In genomic region chr6:13698715-13699114, GRCh38 we compare ENCODE assay signal across 15 cellular contexts. TPM values are rescaled to one million over a fixed set of nuclear protein-coding genes. Genes with fewer than 3 reads are reported as not detected.
A peak's percentile ranks its signal among the peaks of the same experiment; 100 is the strongest.
DNase-seq lines count a peak whose midpoint lies in the region; ATAC-seq and TF ChIP-seq lines count a peak whose summit lies in the region.
"Had no signal": no experiment of that assay in that cellular context is flagged by ENCODE, and none has a peak within 500 bp of the region (broad histone marks: within the 10 kb centered on the region; RNA-seq: fewer than 3 reads in every experiment).

No MANE protein-coding gene starts in this region.

- DNase-seq in GM23338 (ENCODE audit: low spot score) (peak; percentile 45), left lobe of liver (ENCODE audit: low spot score) (no peak), smooth muscle cell (lab: John Stamatoyannopoulos, UW; ENCODE audit: unreplicated experiment) (no peak), dorsolateral prefrontal cortex (no peak)
- DNase-seq: BE2C; CD8-positive, alpha-beta T cell; COR-L47; DND-41; GDM1; H9 had no signal

- H3F3A ChIP-seq in GM23338 (replicated peaks; ENCODE audit: low read depth) (no peaks in the 10 kb centered on the region), Loucy (ENCODE audit: low read depth) (no peaks in the 10 kb centered on the region), smooth muscle cell (ENCODE audit: low read depth) (peaks cover 19% of the 10 kb centered on the region)

- H3K4me3 ChIP-seq in GM23338 (no peak overlapping the region), Loucy (ENCODE audit: low read length, poor library complexity, severe bottlenecking) (no peak overlapping the region), smooth muscle cell (no peak overlapping the region), dorsolateral prefrontal cortex (no peak overlapping the region)
- H3K4me3 ChIP-seq: A549 had no signal

- H3K4me1 ChIP-seq in GM23338 (ENCODE audit: insufficient read depth) (peaks cover 26% of the 10 kb centered on the region), Loucy (ENCODE audit: insufficient read depth, low read length, poor library complexity, severe bottlenecking) (peaks cover 46% of the 10 kb centered on the region), smooth muscle cell (ENCODE audit: low read depth) (peaks cover 23% of the 10 kb centered on the region)
- H3K4me1 ChIP-seq: BE2C had no signal

- H3K36me3 Mint-ChIP-seq in GM23338 (ENCODE audit: low read depth), result no peaks in the 10 kb centered on the region

- H3K27me3 ChIP-seq in GM23338 (ENCODE audit: insufficient read depth), result no peaks in the 10 kb centered on the region
- no peaks in the 10 kb centered on the region for H3K27me3 ChIP-seq in Loucy (ENCODE audit: insufficient read depth, low read length, poor library complexity, severe bottlenecking)
- no peaks in the 10 kb centered on the region for H3K27me3 ChIP-seq in smooth muscle cell (ENCODE audit: low read depth)
- H3K27me3 ChIP-seq in dorsolateral prefrontal cortex, result no peaks in the 10 kb centered on the region
- H3K27me3 ChIP-seq: BE2C had no signal

- no peak overlapping the region; the same call in 1 of the 2 replicates for H3K4me2 ChIP-seq in GM23338
- H3K4me2 ChIP-seq in Loucy (ENCODE audit: low read depth, low read length, poor library complexity, severe bottlenecking), result peak overlapping the region; percentile 51
- peak overlapping the region; percentile 62 for H3K4me2 ChIP-seq in smooth muscle cell
- H3K4me2 ChIP-seq: A549 had no signal

- intact Hi-C loops in dorsolateral prefrontal cortex (cut with DNase I), result no loop called here

- H2AFZ ChIP-seq in GM23338, result no peak overlapping the region
- no peak overlapping the region for H2AFZ ChIP-seq in Loucy (ENCODE audit: low read length)
- no peak overlapping the region for H2AFZ ChIP-seq in smooth muscle cell (ENCODE audit: low read depth)

- WGBS in smooth muscle cell (ENCODE audit: low lambda C conversion rate), result 93% methylated on average over 5 of the region's 5 CpGs

- no peak for TF ChIP-seq CTCF in GM23338 (conservative IDR thresholded peaks at IDR 0.05; ENCODE audit: low read depth in 2 of 2)
- no peak for TF ChIP-seq CTCF in Loucy (conservative IDR thresholded peaks at IDR 0.05; ENCODE audit: low read length)
- no peak for TF ChIP-seq CTCF in smooth muscle cell (IDR thresholded peaks at IDR 0.05; ENCODE audit: borderline replicate concordance, insufficient read depth, poor library complexity, severe bottlenecking)
- TF ChIP-seq CTCF in dorsolateral prefrontal cortex (IDR thresholded peaks at IDR 0.05 in 54 of 56, conservative IDR thresholded peaks at IDR 0.05 in 2 of 56; ENCODE audit: low read depth in 1 of 56, partially characterized antibody in 56 of 56), result no peak

- H3K9me3 Mint-ChIP-seq in GM23338, result no peaks in the 10 kb centered on the region
- H3K9me3 Mint-ChIP-seq: CD8-positive, alpha-beta T cell; H9 had no signal

- H3K9me2 ChIP-seq in GM23338 (ENCODE audit: insufficient read depth), result no peaks in the 10 kb centered on the region
- no peaks in the 10 kb centered on the region for H3K9me2 ChIP-seq in Loucy (replicated peaks; ENCODE audit: low read depth, low read length)

- H3K79me2 ChIP-seq in GM23338 (replicated peaks; ENCODE audit: insufficient read depth) (peaks cover 96% of the 10 kb centered on the region), Loucy (ENCODE audit: insufficient read depth, low read length) (peaks cover 100% of the 10 kb centered on the region), smooth muscle cell (ENCODE audit: low read depth) (peaks cover 91% of the 10 kb centered on the region)

- H3K4me1 Mint-ChIP-seq in GM23338, result peaks cover 42% of the 10 kb centered on the region

- H3K4me3 Mint-ChIP-seq in GM23338, result no peak overlapping the region
- H3K4me3 Mint-ChIP-seq: CD8-positive, alpha-beta T cell; H9 had no signal

- no peaks in the 10 kb centered on the region for H3K36me3 ChIP-seq in GM23338 (ENCODE audit: insufficient read depth)
- H3K36me3 ChIP-seq in Loucy (ENCODE audit: insufficient read depth, low read length), result peaks cover 33% of the 10 kb centered on the region; the same call in 1 of the 2 replicates
- no peaks in the 10 kb centered on the region for H3K36me3 ChIP-seq in smooth muscle cell (ENCODE audit: low read depth)
- H3K36me3 ChIP-seq: BE2C had no signal

- ATAC-seq in GM23338 (peak; percentile 44; the same call in 1 of the 3 replicates), left lobe of liver (peak; percentile 22), GM21381 (IDR thresholded peaks at IDR 0.05; ENCODE audit: unreplicated experiment) (no peak), GM21367 (IDR thresholded peaks at IDR 0.05; ENCODE audit: unreplicated experiment) (no peak)
- ATAC-seq: A549; CD8-positive, alpha-beta T cell had no signal

- H3K27ac ChIP-seq in GM23338 (ENCODE audit: low read depth), result no peak overlapping the region
- H3K27ac ChIP-seq in smooth muscle cell (ENCODE audit: low read depth), result peak overlapping the region; percentile 32
- no peak overlapping the region for H3K27ac ChIP-seq in dorsolateral prefrontal cortex
- H3K27ac ChIP-seq: A549, C4-2B had no signal

- H3K27ac Mint-ChIP-seq in GM23338, result no peak overlapping the region

- peaks cover 2% of the 10 kb centered on the region for H3K27me3 Mint-ChIP-seq in GM23338 (ENCODE audit: insufficient read depth, low read depth, poor library complexity)

- peaks cover 24% of the 10 kb centered on the region for H4K20me1 ChIP-seq in GM23338 (replicated peaks; ENCODE audit: insufficient read depth)
- peaks cover 83% of the 10 kb centered on the region for H4K20me1 ChIP-seq in Loucy (ENCODE audit: insufficient read depth, low read length, poor library complexity, severe bottlenecking)
- peaks cover 49% of the 10 kb centered on the region for H4K20me1 ChIP-seq in smooth muscle cell (ENCODE audit: low read depth)

- H3K9ac ChIP-seq in Loucy (ENCODE audit: low read depth, low read length, poor library complexity, severe bottlenecking), result no peak overlapping the region
- no peak overlapping the region for H3K9ac ChIP-seq in smooth muscle cell (ENCODE audit: low read depth)

- H3K9me3 ChIP-seq in Loucy (ENCODE audit: insufficient read depth, low read depth, low read length), result no peaks in the 10 kb centered on the region
- no peaks in the 10 kb centered on the region for H3K9me3 ChIP-seq in smooth muscle cell (replicated peaks; ENCODE audit: low read depth)
- H3K9me3 ChIP-seq: A549, BE2C had no signal

TF ChIP-seq in GM23338, 12 proteins besides CTCF, POLR2A, EP300 and RAD21:
- TF ChIP-seq ZNF114 (CRISPR knock-in tag; IDR thresholded peaks at IDR 0.05), result no peak

RNA-seq across cellular contexts. Expression of gene RANBP9, which starts 12.9 kb away (rescaled TPM):
- total RNA-seq in GM23338 (2014; rRNA removed; shearing (Covaris generic)), result 31.8 and 33.6 TPM in 2 replicates
- polyA plus RNA-seq in GM23338 (2016; fragmentation: Nextera tagmentation; extraction: Ambion mirVana) (11.9 and 12.1 TPM in 2 replicates), smooth muscle cell (26.9 and 29.5 TPM in 2 replicates)
- total RNA-seq in left lobe of liver (15.5 TPM), smooth muscle cell (40.9 and 50.3 TPM in 2 replicates), dorsolateral prefrontal cortex (10 to 100 TPM; 48.7 to 98.0 (median 80.1) TPM)

Comparison
In these comparisons a context has a peak if more than half of its experiments do, and no peak if none do; other contexts are left out.
1. ATAC-seq: peak in GM23338 (single experiment) and left lobe of liver (single experiment); none in GM21381 (single experiment) and GM21367 (single experiment).